1 cellular context compared by ENCODE assay signal in genomic region chr2:100246163-100247145, GRCh38.
TF ChIP-seq lines count a peak whose summit lies in the region.

No MANE protein-coding gene starts in this region.

TF ChIP-seq in K562, 482 proteins besides CTCF, POLR2A, EP300 and RAD21 (continued from another document):
- TF ChIP-seq TEAD4 (IDR thresholded peaks at IDR 0.05; ENCODE audit: low read length) (no peak), TEAD4 (CRISPR knock-in tag; IDR thresholded peaks at IDR 0.05; ENCODE audit: borderline replicate concordance) (no peak), BRCA1 (IDR thresholded peaks at IDR 0.05) (no peak), BRCA1 (CRISPR knock-in tag; IDR thresholded peaks at IDR 0.05) (no peak), PPARD (CRISPR knock-in tag; IDR thresholded peaks at IDR 0.05) (no peak), BACH1 (tag; IDR thresholded peaks at IDR 0.05) (no peak), ZNF431 (CRISPR knock-in tag; IDR thresholded peaks at IDR 0.05) (no peak), SNRNP70 (optimal IDR thresholded peaks at IDR 0.05; ENCODE audit: low read depth, low read length) (no peak), ZKSCAN1 (IDR thresholded peaks at IDR 0.05; ENCODE audit: low read depth, low read length) (no peak), LCOR (CRISPR knock-in tag; IDR thresholded peaks at IDR 0.05) (no peak), CUX1 (CRISPR knock-in tag; IDR thresholded peaks at IDR 0.05) (no peak), TSC22D4 (tag; IDR thresholded peaks at IDR 0.05) (peak; percentile 13; the same call in 1 of the 2 replicates), GTF2A2 (tag; IDR thresholded peaks at IDR 0.05) (no peak)
